Comparison of ENCODE assay signal across 18 cellular contexts in the genomic region with DNA sequence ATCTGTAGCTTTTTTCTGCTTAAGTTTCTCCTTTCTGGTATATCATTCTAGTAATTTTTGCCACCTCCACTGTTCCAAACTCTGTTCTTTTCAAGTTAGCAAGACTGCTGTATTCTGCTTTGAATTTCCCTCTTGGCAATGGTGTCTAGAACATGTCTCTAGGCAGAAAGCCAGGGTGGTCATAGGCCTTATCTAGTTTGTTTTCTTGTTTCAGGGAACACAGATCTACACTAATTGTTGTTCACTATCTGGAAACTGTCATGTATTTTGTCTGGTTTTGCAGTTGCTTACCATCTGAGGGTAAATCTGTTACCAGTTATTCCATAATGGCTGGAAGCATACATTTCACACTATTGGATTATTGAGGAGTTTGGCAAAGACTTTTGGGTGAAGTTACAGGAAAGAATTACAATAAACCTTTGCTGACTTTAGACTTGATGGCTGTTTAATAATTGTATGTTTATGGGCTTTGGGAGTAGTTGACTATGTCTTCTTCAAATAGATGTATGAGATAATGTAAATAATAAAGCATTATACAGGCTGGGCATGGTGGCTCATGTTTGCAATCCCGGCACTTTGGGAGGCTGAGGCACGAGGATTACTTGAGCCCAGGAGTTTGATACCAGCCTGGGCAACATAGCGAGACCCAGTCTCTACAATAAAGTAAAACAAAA.
"Had no signal": no experiment of that assay in that cellular context is flagged by ENCODE, and none has a peak within 500 bp of the region (broad histone marks: within the 10 kb centered on the region; RNA-seq: fewer than 3 reads in every experiment).

No MANE protein-coding gene starts in this region.

- H3K27me3 ChIP-seq: adrenal gland, body of pancreas, gastroesophageal sphincter, heart right ventricle, tibial artery had no signal

- ATAC-seq: body of pancreas; effector memory CD8-positive, alpha-beta T cell; gastroesophageal sphincter; heart right ventricle; sciatic nerve had no signal

- H3K27ac ChIP-seq: adrenal gland, body of pancreas, gastroesophageal sphincter, heart right ventricle, tibial artery had no signal

- H3K27me3 Mint-ChIP-seq: activated naive CD4-positive, alpha-beta T cell treated with anti-CD3 and anti-CD28 coated beads, Interleukin-2, amount 10 ng/mL, durations not matched to agents 7 days and 5 days; effector memory CD8-positive, alpha-beta T cell; progenitor cell of endocrine pancreas had no signal

- H3K4me3 Mint-ChIP-seq: activated naive CD4-positive, alpha-beta T cell treated with anti-CD3 and anti-CD28 coated beads, Interleukin-2, amount 10 ng/mL, durations not matched to agents 7 days and 5 days; effector memory CD8-positive, alpha-beta T cell had no signal

- H3K36me3 ChIP-seq: adrenal gland had no signal

- H3K27ac Mint-ChIP-seq: activated naive CD4-positive, alpha-beta T cell treated with anti-CD3 and anti-CD28 coated beads, Interleukin-2, amount 10 ng/mL, durations not matched to agents 7 days and 5 days; activated T-helper 2 cell treated with anti-CD3 and anti-CD28 coated beads, Interferon-gamma antibody, Interleukin-2, Interleukin-4, amounts not matched to agents 10 μg/mL and 5 μg/mL and 100 μg/mL, durations not matched to agents 14 hours and 24 hours and 36 hours; effector memory CD8-positive, alpha-beta T cell; progenitor cell of endocrine pancreas had no signal

- H3K9me3 Mint-ChIP-seq: effector memory CD8-positive, alpha-beta T cell had no signal

- H3K4me3 ChIP-seq: adrenal gland, body of pancreas, gastroesophageal sphincter, heart right ventricle, lung, tibial artery had no signal

- DNase-seq: activated CD4-positive, alpha-beta T cell treated with anti-CD3 and anti-CD28 coated beads for 1 hour; activated CD4-positive, alpha-beta T cell treated with anti-CD3 and anti-CD28 coated beads, Interleukin-2, amount 50 U/mL, for 4 hours; activated naive CD4-positive, alpha-beta T cell treated with anti-CD3 and anti-CD28 coated beads, Interleukin-2, amount 10 ng/mL, durations not matched to agents 7 days and 5 days; central memory CD4-positive, alpha-beta T cell; cortex of kidney; effector memory CD8-positive, alpha-beta T cell; heart right ventricle; midbrain; T-helper 1 cell; T1000; tibial artery had no signal

- H3K9me3 ChIP-seq: adrenal gland, body of pancreas, gastroesophageal sphincter, tibial artery had no signal

- H3K4me1 ChIP-seq: gastroesophageal sphincter, tibial artery had no signal
